ENCODE assay signal across 32 cellular contexts in genomic region chr14:55200646-55201045, GRCh38. TPM values are rescaled to one million over a fixed set of nuclear protein-coding genes. Genes with fewer than 3 reads are reported as not detected.
"Had no signal": no experiment of that assay in that cellular context is flagged by ENCODE, and none has a peak within 500 bp of the region (broad histone marks: within the 10 kb centered on the region; RNA-seq: fewer than 3 reads in every experiment).

No MANE protein-coding gene starts in this region.

- H3K36me3 ChIP-seq: breast epithelium, MG63, Peyer's patch, WERI-Rb-1 had no signal

- H3K9me3 ChIP-seq: body of pancreas, breast epithelium, MG63, Peyer's patch had no signal

- ATAC-seq: activated CD8-positive, alpha-beta T cell treated with anti-CD3 and anti-CD28 coated beads for 36 hours; body of pancreas; PC-3; SK-N-SH treated with all-trans-retinoic acid at 6 μM for 48 hours had no signal

- H3K4me1 Mint-ChIP-seq: activated CD4-positive, alpha-beta T cell treated with anti-CD3 and anti-CD28 coated beads, Interleukin-2, amount 10 ng/mL, durations not matched to agents 24 days and 14 days; activated naive CD4-positive, alpha-beta T cell treated with anti-CD3 and anti-CD28 coated beads, Interleukin-2, amount 50 U/mL, for 24 hours; activated naive CD8-positive, alpha-beta T cell treated with anti-CD3 and anti-CD28 coated beads, Interleukin-2, amount 10 ng/mL, durations not matched to agents 7 days and 5 days had no signal

- H3K4me3 Mint-ChIP-seq: activated CD4-positive, alpha-beta T cell treated with anti-CD3 and anti-CD28 coated beads, Interleukin-2, amount 10 ng/mL, durations not matched to agents 24 days and 14 days; activated CD8-positive, alpha-beta T cell treated with anti-CD3 and anti-CD28 coated beads for 36 hours; activated naive CD4-positive, alpha-beta T cell treated with anti-CD3 and anti-CD28 coated beads, Interleukin-2, amount 50 U/mL, for 24 hours; activated naive CD8-positive, alpha-beta T cell treated with anti-CD3 and anti-CD28 coated beads, Interleukin-2, amount 10 ng/mL, durations not matched to agents 7 days and 5 days had no signal

- H3K36me3 Mint-ChIP-seq: activated naive CD4-positive, alpha-beta T cell treated with anti-CD3 and anti-CD28 coated beads, Interleukin-2, amount 50 U/mL, for 24 hours; activated naive CD8-positive, alpha-beta T cell treated with anti-CD3 and anti-CD28 coated beads, Interleukin-2, amount 10 ng/mL, durations not matched to agents 7 days and 5 days had no signal

- H3K27me3 Mint-ChIP-seq: activated CD8-positive, alpha-beta T cell treated with anti-CD3 and anti-CD28 coated beads for 36 hours had no signal

- H3K27ac ChIP-seq: body of pancreas, breast epithelium, Peyer's patch, WERI-Rb-1 had no signal

- H3K27me3 ChIP-seq: body of pancreas, breast epithelium, MG63, Peyer's patch had no signal

- DNase-seq: activated CD4-positive, alpha-beta T cell treated with anti-CD3 and anti-CD28 coated beads, Interleukin-2, amount 10 ng/mL, durations not matched to agents 24 days and 14 days; activated CD4-positive, alpha-beta T cell treated with anti-CD3 and anti-CD28 coated beads, Interleukin-2, amount 50 U/mL, for 4 hours; activated CD8-positive, alpha-beta T cell treated with anti-CD3 and anti-CD28 coated beads for 36 hours; activated gamma-delta T cell; activated naive CD4-positive, alpha-beta T cell treated with Interleukin-2 at 50 U/mL for 16 hours; activated naive CD8-positive, alpha-beta T cell treated with anti-CD3 and anti-CD28 coated beads, Interleukin-2, amount 10 ng/mL, durations not matched to agents 7 days and 5 days; activated T-cell treated with anti-CD3 and anti-CD28 coated beads, Interleukin-2, amount 50 U/mL, for 1 hour; body of pancreas; cerebellar nuclear complex; Kasumi-1; MG63; NCI-H1048; NCI-H1105 treated with DMSO at 0.1 percent for 48 hours; NCI-H1436; NCI-H1694 treated with DMSO at 0.1 percent for 48 hours; NCI-H2029; NCI-H345; NCI-H524 treated with DMSO at 0.1 percent for 48 hours; NCI-H748 treated with DMSO at 0.1 percent for 48 hours; NK-92 treated with Interleukin-12 subunit alpha and Interleukin-12 subunit beta, amount 100 ng/mL, for 24 hours; PC-3; Peyer's patch; RPMI8226; SHP77 treated with DMSO at 0.1 percent for 48 hours; SW 1271; T-helper 1 cell; T1000; WERI-Rb-1 had no signal

- H3K4me3 ChIP-seq: body of pancreas, breast epithelium, MG63 had no signal

- H3K27ac Mint-ChIP-seq: activated CD4-positive, alpha-beta T cell treated with anti-CD3 and anti-CD28 coated beads, Interleukin-2, amount 10 ng/mL, durations not matched to agents 24 days and 14 days; activated CD8-positive, alpha-beta T cell treated with anti-CD3 and anti-CD28 coated beads for 36 hours; activated naive CD4-positive, alpha-beta T cell treated with anti-CD3 and anti-CD28 coated beads, Interleukin-2, amount 50 U/mL, for 24 hours; activated naive CD8-positive, alpha-beta T cell treated with anti-CD3 and anti-CD28 coated beads, Interleukin-2, amount 10 ng/mL, durations not matched to agents 7 days and 5 days; activated T-helper 2 cell treated with anti-CD3 and anti-CD28 coated beads, Interferon-gamma antibody, Interleukin-2, Interleukin-4, amounts not matched to agents 10 μg/mL and 5 μg/mL and 100 μg/mL, durations not matched to agents 14 hours and 24 hours and 36 hours had no signal

- H3K4me1 ChIP-seq: body of pancreas, breast epithelium had no signal

RNA-seq across cellular contexts. Expression of gene DLGAP5, which starts 9.3 kb away (rescaled TPM):
- total RNA-seq: body of pancreas had no signal
